In genomic region chr2:205759286-205759685, GRCh38 we compare ENCODE assay signal across 24 cellular contexts.
"Had no signal": no experiment of that assay in that cellular context is flagged by ENCODE, and none has a peak within 500 bp of the region (broad histone marks: within the 10 kb centered on the region; RNA-seq: fewer than 3 reads in every experiment).

No MANE protein-coding gene starts in this region.

- H3K27ac ChIP-seq: brain microvascular endothelial cell, thyroid gland, vagina had no signal

- H3K27me3 ChIP-seq: brain microvascular endothelial cell, hepatocyte, thyroid gland, vagina had no signal

- H3K4me3 ChIP-seq: dorsolateral prefrontal cortex, hepatocyte, mucosa of descending colon, thyroid gland, vagina had no signal

- H3K9me3 ChIP-seq: mucosa of descending colon, thyroid gland, vagina had no signal

- H3K4me2 ChIP-seq: hepatocyte had no signal

- DNase-seq: activated T-cell treated with anti-CD3 and anti-CD28 coated beads, Interleukin-2, amount 50 U/mL, for 1 hour; aorta; brain microvascular endothelial cell; caudate nucleus; dorsolateral prefrontal cortex; effector memory CD8-positive, alpha-beta T cell; foreskin fibroblast; kidney glomerular epithelial cell; mesendoderm; mucosa of descending colon; naive thymus-derived CD8-positive, alpha-beta T cell; retina; stimulated activated CD4-positive, alpha-beta T cell treated with anti-CD3 and anti-CD28 coated beads, Interleukin-12 subunit alpha, Interleukin-12 subunit beta, amount 100 ng/mL, for 4 hours; stimulated activated CD4-positive, alpha-beta T cell treated with anti-CD3 and anti-CD28 coated beads, Interleukin-4, amount 100 ng/mL, for 4 hours; stimulated activated naive CD8-positive, alpha-beta T cell treated with anti-CD3 and anti-CD28 coated beads, Interleukin-15, Interleukin-2, amounts not matched to agents 100 U/mL and 50 U/mL, for 24 hours; substantia nigra; T-helper 1 cell; T-helper 9 cell; thyroid gland had no signal

- H3K27ac Mint-ChIP-seq: activated naive CD4-positive, alpha-beta T cell treated with anti-CD3 and anti-CD28 coated beads, Interleukin-2, amount 50 U/mL, for 72 hours; activated T-helper 17 cell treated with anti-CD3 and anti-CD28 coated beads, Interleukin-2, amount 50 U/mL, for 72 hours; effector memory CD8-positive, alpha-beta T cell; naive thymus-derived CD8-positive, alpha-beta T cell; WTC11 had no signal

- H2AFZ ChIP-seq: hepatocyte had no signal

- H3K36me3 ChIP-seq: brain microvascular endothelial cell, thyroid gland, vagina had no signal

- H3K4me1 Mint-ChIP-seq: activated T-helper 17 cell treated with anti-CD3 and anti-CD28 coated beads, Interleukin-2, amount 50 U/mL, for 72 hours had no signal

- H3K4me3 Mint-ChIP-seq: activated T-helper 17 cell treated with anti-CD3 and anti-CD28 coated beads, Interleukin-2, amount 50 U/mL, for 72 hours; effector memory CD8-positive, alpha-beta T cell; naive thymus-derived CD8-positive, alpha-beta T cell; WTC11 had no signal

- H3K9me3 Mint-ChIP-seq: activated naive CD4-positive, alpha-beta T cell treated with anti-CD3 and anti-CD28 coated beads, Interleukin-2, amount 50 U/mL, for 72 hours; activated T-helper 17 cell treated with anti-CD3 and anti-CD28 coated beads, Interleukin-2, amount 50 U/mL, for 72 hours; effector memory CD8-positive, alpha-beta T cell; naive thymus-derived CD8-positive, alpha-beta T cell; WTC11 had no signal

- H3K36me3 Mint-ChIP-seq: activated naive CD4-positive, alpha-beta T cell treated with anti-CD3 and anti-CD28 coated beads, Interleukin-2, amount 50 U/mL, for 72 hours; naive thymus-derived CD8-positive, alpha-beta T cell; WTC11 had no signal

- H3K79me2 ChIP-seq: hepatocyte had no signal

- ATAC-seq: activated naive CD4-positive, alpha-beta T cell treated with anti-CD3 and anti-CD28 coated beads, Interleukin-2, amount 50 U/mL, for 72 hours; activated T-helper 17 cell treated with anti-CD3 and anti-CD28 coated beads, Interleukin-2, amount 50 U/mL, for 72 hours; effector memory CD8-positive, alpha-beta T cell; mucosa of descending colon; naive thymus-derived CD8-positive, alpha-beta T cell; stimulated activated naive CD8-positive, alpha-beta T cell treated with anti-CD3 and anti-CD28 coated beads, Interleukin-15, Interleukin-2, amounts not matched to agents 100 U/mL and 50 U/mL, for 24 hours; WTC11 had no signal
